1 cellular context compared by ENCODE assay signal in the genomic region with DNA sequence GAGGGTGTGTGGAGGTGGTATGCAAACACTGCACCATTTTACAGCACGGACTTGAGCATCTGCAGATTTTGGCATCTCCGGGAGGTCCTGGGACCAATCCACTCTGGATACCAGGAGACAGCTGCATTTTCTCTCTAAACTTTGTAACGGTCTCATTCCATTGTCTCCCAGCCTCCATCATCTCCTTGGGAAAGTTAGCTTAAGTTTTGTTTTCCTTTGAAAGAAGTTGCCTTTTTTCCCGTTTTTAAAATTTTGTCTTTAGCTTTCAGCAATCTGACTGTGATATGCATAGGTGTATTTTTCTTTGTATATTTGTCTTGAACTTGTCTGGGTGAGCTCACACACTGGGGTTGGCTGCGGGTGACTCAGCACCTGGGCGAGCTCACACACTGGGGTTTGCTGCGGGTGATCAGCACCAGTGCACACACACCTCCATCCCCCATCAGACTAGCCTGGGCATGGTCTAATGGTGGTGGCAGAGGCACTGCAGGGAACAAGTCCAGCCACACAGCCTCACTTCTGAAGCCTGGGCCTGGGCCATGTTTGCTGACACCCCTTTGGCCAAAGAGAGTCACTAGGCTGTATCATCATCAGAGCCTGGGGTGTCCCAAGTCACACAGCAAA.
TF ChIP-seq lines count a peak whose summit lies in the region.

No MANE protein-coding gene starts in this region.

TF ChIP-seq in HEK293T, 16 proteins besides CTCF, POLR2A, EP300 and RAD21 (continued from another document):
- TF ChIP-seq NFRKB (IDR thresholded peaks at IDR 0.05) (no peak), ELF4 (IDR thresholded peaks at IDR 0.05) (no peak), CTBP1 (IDR thresholded peaks at IDR 0.05; ENCODE audit: borderline replicate concordance) (no peak), ZNF384 (IDR thresholded peaks at IDR 0.05) (no peak), L3MBTL2 (conservative IDR thresholded peaks at IDR 0.05) (no peak), SUZ12 (IDR thresholded peaks at IDR 0.05) (no peak), BHLHE40 (IDR thresholded peaks at IDR 0.05; ENCODE audit: borderline replicate concordance) (no peak), FOXM1 (IDR thresholded peaks at IDR 0.05; ENCODE audit: borderline replicate concordance) (no peak)
